8 cellular contexts compared by ENCODE assay signal in the genomic region with DNA sequence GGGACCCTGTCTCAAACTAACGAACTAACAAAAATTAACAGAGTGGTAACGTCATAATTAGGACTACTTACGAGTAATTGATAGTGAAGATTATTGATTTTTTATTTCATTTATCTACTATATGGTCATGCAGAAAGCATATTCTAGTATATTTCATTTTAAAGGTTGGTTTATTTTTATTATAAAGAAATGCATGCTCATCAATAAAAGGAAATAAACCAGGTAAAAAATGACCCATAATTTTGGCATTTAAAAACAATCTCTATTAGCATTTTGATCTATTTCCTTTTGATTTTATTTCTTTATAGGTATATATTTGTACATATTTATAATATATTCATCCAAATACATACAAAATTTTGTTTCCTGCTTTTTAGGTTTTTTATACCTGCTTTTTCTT.
"Had no signal": no experiment of that assay in that cellular context is flagged by ENCODE, and none has a peak within 500 bp of the region (broad histone marks: within the 10 kb centered on the region; RNA-seq: fewer than 3 reads in every experiment).

No MANE protein-coding gene starts in this region.

- H2AFZ ChIP-seq: GM23248 had no signal

- H3K4me3 ChIP-seq: GM23248, HAP-1 had no signal

- DNase-seq: GM23248, GOT3, H7, HFFc6, KG1 had no signal

- H3K27ac ChIP-seq: GM23248 had no signal

- H3K4me1 ChIP-seq: HAP-1 had no signal

- FAIRE-seq: HTR-8/SVneo had no signal

- ATAC-seq: HCT116 had no signal

- H3K9me3 ChIP-seq: HAP-1 had no signal

- H3K9ac ChIP-seq: GM23248 had no signal

- H3K36me3 ChIP-seq: HAP-1 had no signal
